ENCODE assay signal across 24 cellular contexts in the genomic region with DNA sequence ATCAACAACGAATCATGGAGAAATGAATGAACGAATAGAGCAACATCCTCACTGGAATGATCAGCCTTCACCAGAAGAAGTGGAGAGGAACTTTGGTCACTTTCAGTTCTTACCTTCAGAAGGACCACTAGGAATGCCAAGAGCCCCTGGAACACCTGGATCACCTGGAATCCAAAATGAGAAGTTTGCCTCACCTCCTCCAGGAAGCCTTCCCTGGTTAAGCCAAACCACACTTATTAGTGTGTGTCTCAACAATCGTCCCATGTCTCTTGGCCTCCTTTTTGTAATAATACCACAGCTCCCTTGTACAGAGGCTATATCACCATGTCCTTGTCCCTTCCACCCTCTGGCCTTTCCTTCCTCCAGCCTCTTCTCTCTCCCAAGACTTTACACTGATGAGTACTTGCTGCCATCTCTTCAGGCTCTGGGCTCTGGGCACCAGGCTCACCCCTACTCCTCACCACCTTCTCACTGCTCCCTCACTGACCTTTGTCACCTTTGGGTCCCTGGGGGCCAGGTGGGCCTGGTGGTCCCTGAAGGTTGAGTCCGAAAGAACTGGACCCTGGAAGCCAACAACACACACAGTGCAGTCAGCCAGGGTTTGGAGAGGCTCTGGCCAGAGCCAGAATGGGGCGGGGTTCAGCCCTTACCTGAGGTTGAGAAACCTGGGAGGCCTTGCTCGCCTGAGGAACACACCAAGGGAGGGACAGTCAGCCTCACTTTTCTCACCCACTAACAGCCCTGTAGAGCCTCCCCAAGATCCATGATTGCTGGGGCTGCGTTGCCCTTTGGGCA. TPM values are rescaled to one million over a fixed set of nuclear protein-coding genes. Genes with fewer than 3 reads are reported as not detected.
DNase-seq lines count a peak whose midpoint lies in the region; ATAC-seq and TF ChIP-seq lines count a peak whose summit lies in the region.
"Had no signal": no experiment of that assay in that cellular context is flagged by ENCODE, and none has a peak within 500 bp of the region (broad histone marks: within the 10 kb centered on the region; RNA-seq: fewer than 3 reads in every experiment).

No MANE protein-coding gene starts in this region.

- H3K4me1 Mint-ChIP-seq in MCF 10A (ENCODE audit: insufficient read depth, unreplicated experiment) = no peaks in the 10 kb centered on the region

- H3K36me3 Mint-ChIP-seq in MCF 10A (ENCODE audit: insufficient read depth, unreplicated experiment) = peaks cover 90% of the 10 kb centered on the region

- no TSS peak for BruUV-seq in MCF 10A (replicated peaks; lab: Mats Ljungman, UMichigan)

- H3K36me3 ChIP-seq in breast epithelium = no peaks in the 10 kb centered on the region
- H3K36me3 ChIP-seq in MM.1S (replicated peaks; ENCODE audit: insufficient read depth, low read length) = no peaks in the 10 kb centered on the region
- H3K36me3 ChIP-seq in right lobe of liver = no peaks in the 10 kb centered on the region
- H3K36me3 ChIP-seq: SJSA1 had no signal

- no peak overlapping the region for H3K27ac ChIP-seq in breast epithelium
- no peak overlapping the region for H3K27ac ChIP-seq in MM.1S (ENCODE audit: low read length)
- no peak overlapping the region for H3K27ac ChIP-seq in right lobe of liver
- H3K27ac ChIP-seq: KMS-11, Peyer's patch, SJSA1 had no signal

- TF ChIP-seq CTCF in MCF 10A (IDR thresholded peaks at IDR 0.05; ENCODE audit: unreplicated experiment) = no peak
- TF ChIP-seq CTCF in breast epithelium (IDR thresholded peaks at IDR 0.05) = no peak
- no peak for TF ChIP-seq CTCF in lower leg skin (IDR thresholded peaks at IDR 0.05)
- no peak for TF ChIP-seq CTCF in MM.1S (IDR thresholded peaks at IDR 0.05; ENCODE audit: low read length)
- no peak for TF ChIP-seq CTCF in right lobe of liver (IDR thresholded peaks at IDR 0.05)

- no peaks in the 10 kb centered on the region for H3F3A ChIP-seq in MM.1S (ENCODE audit: insufficient read depth, low read length)

- H3K27me3 ChIP-seq in breast epithelium (no peaks in the 10 kb centered on the region), MM.1S (replicated peaks; ENCODE audit: insufficient read depth, low read length) (no peaks in the 10 kb centered on the region), right lobe of liver (no peaks in the 10 kb centered on the region)
- H3K27me3 ChIP-seq: Peyer's patch, SJSA1 had no signal

- no peaks in the 10 kb centered on the region for H3K79me2 ChIP-seq in MM.1S (ENCODE audit: low read length)

- CTCF ChIA-PET in MCF 10A (lab: Yijun Ruan, JAX) = interaction anchor here (1.3 to 1.4 kb wide), 2 partner anchors 9 to 85 kb away, joined by 3 to 5 read pairs; no protein-coding TSS in a partner anchor

- H3K27ac Mint-ChIP-seq in MCF 10A (ENCODE audit: low read depth, unreplicated experiment) = peak overlapping the region; percentile 8
- H3K27ac Mint-ChIP-seq: CD4-positive, alpha-beta T cell had no signal

- H3K4me1 ChIP-seq in breast epithelium = no peaks in the 10 kb centered on the region
- no peaks in the 10 kb centered on the region for H3K4me1 ChIP-seq in MM.1S (ENCODE audit: low read length)
- no peaks in the 10 kb centered on the region for H3K4me1 ChIP-seq in right lobe of liver
- H3K4me1 ChIP-seq: Peyer's patch, SJSA1 had no signal

- POLR2A ChIA-PET in MCF 10A (lab: Yijun Ruan, JAX) = interaction anchor here (0.7 to 1.9 kb wide), 6 partner anchors 9 to 143 kb away, joined by 3 to 18 read pairs (median 4); a partner anchor contains a TSS

- H3K9ac ChIP-seq in MM.1S (ENCODE audit: low read length) = no peak overlapping the region
- H3K9ac ChIP-seq: KMS-11 had no signal

- DNase-seq in MCF 10A (ENCODE audit: unreplicated experiment) (no peak), breast epithelium (ENCODE audit: low spot score in 2 of 2) (no peak), ecto neural progenitor cell (ENCODE audit: low spot score) (peak; percentile 36), lower leg skin (ENCODE audit: low spot score in 2 of 2) (peak; percentile 13 to 73), activated gamma-delta T cell treated with Interleukin-2 at 50 U/mL for 16 hours (no peak), MM.1S (no peak), right lobe of liver (no peak), GDM1 (lab: John Stamatoyannopoulos, UW) (no peak)
- DNase-seq: CD4-positive, alpha-beta T cell; COR-L47; DMS 273 treated with DMSO at 0.1 percent for 48 hours; DMS79 treated with DMSO at 0.1 percent for 48 hours; MV-4-11; NCI-H1694; NCI-H2081; NCI-H2171; NCI-H446; NCI-H526; Peyer's patch had no signal

- no peaks in the 10 kb centered on the region for H3K9me3 Mint-ChIP-seq in MCF 10A (ENCODE audit: unreplicated experiment)
- H3K9me3 Mint-ChIP-seq: CD4-positive, alpha-beta T cell had no signal

- H3K4me2 ChIP-seq in MM.1S (ENCODE audit: low read depth, low read length) = no peak overlapping the region
- H3K4me2 ChIP-seq: KMS-11 had no signal

- 86 to 91% methylated on average over 7 of the region's 7 CpGs for WGBS in lower leg skin, 2 donors
- WGBS in right lobe of liver (ENCODE audit: insufficient coverage, low coverage, low lambda C conversion rate, missing lambda C conversion rate) = 66% methylated on average over 3 of the region's 7 CpGs

- no peak for ATAC-seq in right lobe of liver
- ATAC-seq: Right ventricle myocardium inferior had no signal

- intact Hi-C loops in MCF 10A (cut with micrococcal nuclease) = no loop called here
- intact Hi-C loops in breast epithelium (cut with DNase I; ENCODE audit: low total_unique reads) = no loop called here
- intact Hi-C loops in lower leg skin (cut with DNase I; ENCODE audit: low total_unique reads) = no loop called here
- intact Hi-C loops in right lobe of liver (cut with DNase I) = no loop called here

- H2AFZ ChIP-seq in MM.1S (ENCODE audit: low read length) = no peak overlapping the region

- TF ChIP-seq POLR2A in breast epithelium (IDR thresholded peaks at IDR 0.05) (no peak), lower leg skin (IDR thresholded peaks at IDR 0.05) (no peak), right lobe of liver (IDR thresholded peaks at IDR 0.05) (no peak)

- H3K4me3 ChIP-seq in breast epithelium = no peak overlapping the region
- H3K4me3 ChIP-seq in lower leg skin (ENCODE audit: low read depth, poor library complexity, severe bottlenecking) = no peak overlapping the region
- no peak overlapping the region for H3K4me3 ChIP-seq in MM.1S (ENCODE audit: low read length)
- no peak overlapping the region for H3K4me3 ChIP-seq in right lobe of liver
- H3K4me3 ChIP-seq: Peyer's patch, SJSA1 had no signal

- H3K9me3 ChIP-seq in breast epithelium = no peaks in the 10 kb centered on the region
- H3K9me3 ChIP-seq in MM.1S (replicated peaks; ENCODE audit: insufficient read depth, low read length) = no peaks in the 10 kb centered on the region
- no peaks in the 10 kb centered on the region for H3K9me3 ChIP-seq in right lobe of liver
- H3K9me3 ChIP-seq: Peyer's patch, SJSA1 had no signal

- no peaks in the 10 kb centered on the region for H4K20me1 ChIP-seq in MM.1S (ENCODE audit: insufficient read depth, low read length)

- H3K9me2 ChIP-seq in MM.1S (replicated peaks; ENCODE audit: insufficient read depth, low read length) = no peaks in the 10 kb centered on the region

- H3K27me3 Mint-ChIP-seq in MCF 10A (ENCODE audit: insufficient read depth, unreplicated experiment) = no peaks in the 10 kb centered on the region
- H3K27me3 Mint-ChIP-seq: CD4-positive, alpha-beta T cell had no signal

- no peak overlapping the region for H3K4me3 Mint-ChIP-seq in MCF 10A (ENCODE audit: unreplicated experiment)
- H3K4me3 Mint-ChIP-seq: CD4-positive, alpha-beta T cell had no signal

RNA-seq across cellular contexts. Expression of a gene that starts 46.5 kb away (rescaled TPM):
- total RNA-seq in MCF 10A (2022) (514 and 563 TPM in 2 replicates), breast epithelium (10 to 100 TPM in 2 of 3 donors, under 1 TPM in 1; 0.16 to 56.1 (median 34.1) TPM), lower leg skin (1,000 to 10,000 TPM in 1 of 4 donors, 100 to 1,000 TPM in 3; 653 to 1,410 (median 857) TPM), right lobe of liver (under 1 TPM in 2 of 6 experiments, not detected in 4; 0.11 to 0.12 TPM)
- total RNA-seq: A673; CD4-positive, alpha-beta T cell; H4 had no signal

Comparison
In these comparisons a context has a peak if more than half of its experiments do, and no peak if none do; other contexts are left out.
1. DNase-seq: peak in ecto neural progenitor cell (single experiment) and lower leg skin (2 of 2); none in MCF 10A (single experiment), breast epithelium (0 of 2), activated gamma-delta T cell treated with Interleukin-2 at 50 U/mL for 16 hours (single experiment), MM.1S (single experiment), right lobe of liver (0 of 3) and GDM1 (single experiment).